In genomic region chr7:92621026-92621540, GRCh38 we compare ENCODE assay signal across 8 cellular contexts. TPM values are rescaled to one million over a fixed set of nuclear protein-coding genes. Genes with fewer than 3 reads are reported as not detected.
DNase-seq lines count a peak whose midpoint lies in the region; ATAC-seq and TF ChIP-seq lines count a peak whose summit lies in the region.

No MANE protein-coding gene starts in this region.

- peak overlapping the region; percentile 68 to 76 for H3K27ac ChIP-seq in ascending aorta

- peaks cover 0 to 9% of the 10 kb centered on the region in 2 donors for H3K4me1 ChIP-seq in ascending aorta
- H3K4me1 ChIP-seq in skeletal muscle satellite cell (ENCODE audit: control insufficient read depth, insufficient read depth, low read length): peaks cover 34% of the 10 kb centered on the region

- peak overlapping the region; percentile 60 for H3K9ac ChIP-seq in skeletal muscle satellite cell (ENCODE audit: low read depth, low read length)

- H3K4me3 ChIP-seq in ascending aorta (no peak overlapping the region), skeletal muscle satellite cell (ENCODE audit: low read length) (peak overlapping the region; percentile 15)

- peaks cover 0 to 5% of the 10 kb centered on the region in 2 donors for H3K9me3 ChIP-seq in ascending aorta
- no peaks in the 10 kb centered on the region for H3K9me3 ChIP-seq in skeletal muscle satellite cell (replicated peaks; ENCODE audit: low read length)

- H3K4me2 ChIP-seq in skeletal muscle satellite cell (ENCODE audit: low read length): peak overlapping the region; percentile 65

- H3K36me3 ChIP-seq in ascending aorta: peaks cover 4 to 14% of the 10 kb centered on the region in 2 donors
- peaks cover 26% of the 10 kb centered on the region for H3K36me3 ChIP-seq in skeletal muscle satellite cell (ENCODE audit: insufficient read depth, low read length)

- ATAC-seq in HG02623 (IDR thresholded peaks at IDR 0.05; ENCODE audit: unreplicated experiment): peak; percentile 63

- intact Hi-C loops in ascending aorta (cut with DNase I): loop anchor here (1.0 to 5.0 kb wide), 3 partner anchors 71 to 434 kb away; no protein-coding TSS in a partner anchor
- intact Hi-C loops in posterior vena cava (cut with DNase I): loop anchor here in 1 of 2 donors (5.0 to 10.0 kb wide), 2 partner anchors 214 to 436 kb away; partner anchors contain the start of gene CDK6

- peak; percentile 72 for TF ChIP-seq CTCF in GM12872 (IDR thresholded peaks at IDR 0.05; ENCODE audit: insufficient read depth, low read depth, low read length)
- TF ChIP-seq CTCF in ascending aorta (IDR thresholded peaks at IDR 0.05): peak; percentile 78 to 83 (median 80)

- DNase-seq in NCI-H1436 (lab: John Stamatoyannopoulos, UW): peak; percentile 76
- peak in 4 of 5 experiments; percentile 59 to 95 (median 60) for DNase-seq in T-helper 2 cell
- DNase-seq in ascending aorta (ENCODE audit: low spot score in 2 of 2): peak in 1 of 2 donors; percentile 73
- DNase-seq in hepatic stellate cell (ENCODE audit: low spot score): peak; percentile 16
- DNase-seq in posterior vena cava (ENCODE audit: low spot score): no peak

- H3K27me3 ChIP-seq in ascending aorta (no peaks in the 10 kb centered on the region), skeletal muscle satellite cell (ENCODE audit: control insufficient read depth, insufficient read depth, low read length) (no peaks in the 10 kb centered on the region)

RNA-seq across cellular contexts. Expression of gene FAM133B, which starts 30.9 kb away (rescaled TPM):
- 0.64 TPM for total RNA-seq in ascending aorta
- 11.8 and 14.7 TPM in 2 replicates for total RNA-seq in skeletal muscle satellite cell (2012; rRNA removed)
- total RNA-seq in posterior vena cava: 10 to 100 TPM; 20.2 to 21.1 TPM

Comparison
In these comparisons a context has a peak if more than half of its experiments do, and no peak if none do; other contexts are left out.
1. RNA of gene FAM133B, which starts 30.9 kb away (total RNA-seq): 20.2 to 21.1 TPM in posterior vena cava; 0.64 TPM in ascending aorta (single experiment); every median in the first group is over 10 times any median in the second.